In the genomic region with DNA sequence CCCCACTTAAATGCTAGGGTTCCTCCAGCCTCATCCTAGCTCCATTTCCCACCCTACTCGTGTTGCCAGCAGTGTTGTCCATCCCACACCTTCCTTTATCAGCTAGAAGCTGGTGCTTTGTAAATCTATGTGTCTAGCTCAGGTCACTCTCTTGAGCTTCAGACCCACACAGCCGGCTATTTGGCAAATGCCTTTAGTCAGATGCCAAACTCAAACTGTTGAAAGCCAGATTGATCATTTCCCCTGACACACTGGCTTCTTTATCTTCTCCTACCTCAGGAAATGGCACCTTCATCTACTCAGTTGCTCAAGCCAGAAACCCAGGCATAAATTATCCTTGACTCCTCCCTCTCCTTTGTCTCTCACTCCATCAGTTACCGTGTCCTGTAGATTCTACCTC, we compare ENCODE assay signal across 40 cellular contexts.
"Had no signal": no experiment of that assay in that cellular context is flagged by ENCODE, and none has a peak within 500 bp of the region (broad histone marks: within the 10 kb centered on the region; RNA-seq: fewer than 3 reads in every experiment).

No MANE protein-coding gene starts in this region.

- DNase-seq: activated B cell treated with CpG ODN at 0.5 μM for 24 hours; activated CD4-positive, alpha-beta memory T cell treated with anti-CD3 and anti-CD28 coated beads for 36 hours; activated CD4-positive, alpha-beta T cell treated with anti-CD3 and anti-CD28 coated beads for 4 hours; activated CD4-positive, alpha-beta T cell treated with anti-CD3 and anti-CD28 coated beads, Interleukin-2, amount 10 ng/mL, durations not matched to agents 24 days and 14 days; activated CD4-positive, alpha-beta T cell treated with anti-CD3 and anti-CD28 coated beads, Interleukin-2, amount 50 U/mL, for 1 hour; activated CD4-positive, alpha-beta T cell treated with anti-CD3 and anti-CD28 coated beads, Interleukin-2, amount 50 U/mL, for 4 hours; activated CD4-positive, CD25-positive, alpha-beta regulatory T cell treated with anti-CD3 and anti-CD28 coated beads, Interleukin-2, amount 50 U/mL, for 72 hours; activated CD8-positive, alpha-beta memory T cell treated with anti-CD3 and anti-CD28 coated beads, Interleukin-2, amount 50 U/mL, for 4 hours; activated CD8-positive, alpha-beta T cell treated with anti-CD3 and anti-CD28 coated beads for 36 hours; activated effector memory CD4-positive, alpha-beta T cell treated with anti-CD3 and anti-CD28 coated beads, Interleukin-2, amount 50 U/mL, for 16 hours; activated gamma-delta T cell treated with Interleukin-2 at 50 U/mL for 16 hours; activated naive CD4-positive, alpha-beta T cell; activated naive CD4-positive, alpha-beta T cell treated with anti-CD3 and anti-CD28 coated beads, Interleukin-2, amount 10 ng/mL, durations not matched to agents 7 days and 5 days; activated naive CD8-positive, alpha-beta T cell treated with anti-CD3 and anti-CD28 coated beads, Interleukin-2, amount 10 ng/mL, durations not matched to agents 7 days and 5 days; activated naive CD8-positive, alpha-beta T cell treated with anti-CD3 and anti-CD28 coated beads, Interleukin-2, amount 50 U/mL, for 24 hours; activated T-cell treated with anti-CD3 and anti-CD28 coated beads for 4 hours; activated T-cell treated with anti-CD3 and anti-CD28 coated beads, Interleukin-2, amount 50 U/mL, for 1 hour; activated T-cell treated with anti-CD3 and anti-CD28 coated beads, Interleukin-2, amount 50 U/mL, for 4 hours; activated T-cell treated with anti-CD3 and anti-CD28 coated beads, Interleukin-2, amount 50 U/mL, for 72 hours; amniotic stem cell; aorta; body of pancreas; brain microvascular endothelial cell; caudate nucleus; cerebellar nuclear complex; T-helper 1 cell; T-helper 2 cell; T-helper 9 cell had no signal

- ATAC-seq: activated CD8-positive, alpha-beta T cell treated with anti-CD3 and anti-CD28 coated beads for 36 hours; activated naive CD8-positive, alpha-beta T cell treated with anti-CD3 and anti-CD28 coated beads, Interleukin-2, amount 50 U/mL, for 24 hours; activated T-cell treated with anti-CD3 and anti-CD28 coated beads, Interleukin-2, amount 50 U/mL, for 4 hours; activated T-cell treated with anti-CD3 and anti-CD28 coated beads, Interleukin-2, amount 50 U/mL, for 72 hours; activated T-helper 17 cell treated with anti-CD3 and anti-CD28 coated beads, Interleukin-2, amount 50 U/mL, for 72 hours; body of pancreas had no signal

- H3K9me3 ChIP-seq: body of pancreas, breast epithelium had no signal

- H3K4me3 ChIP-seq: body of pancreas, breast epithelium, cardiac muscle cell had no signal

- H3K4me1 ChIP-seq: body of pancreas, breast epithelium had no signal

- H3K36me3 ChIP-seq: brain microvascular endothelial cell, breast epithelium, cardiac muscle cell had no signal

- H3K4me3 Mint-ChIP-seq: activated B cell treated with CpG ODN at 0.5 μM for 24 hours; activated CD4-positive, alpha-beta memory T cell treated with anti-CD3 and anti-CD28 coated beads for 36 hours; activated CD4-positive, alpha-beta T cell treated with anti-CD3 and anti-CD28 coated beads, Interleukin-2, amount 10 ng/mL, durations not matched to agents 24 days and 14 days; activated CD8-positive, alpha-beta T cell treated with anti-CD3 and anti-CD28 coated beads for 36 hours; activated naive CD4-positive, alpha-beta T cell treated with anti-CD3 and anti-CD28 coated beads, Interleukin-2, amount 10 ng/mL, durations not matched to agents 7 days and 5 days; activated naive CD4-positive, alpha-beta T cell treated with anti-CD3 and anti-CD28 coated beads, Interleukin-2, amount 50 U/mL, for 24 hours; activated naive CD8-positive, alpha-beta T cell; activated naive CD8-positive, alpha-beta T cell treated with anti-CD3 and anti-CD28 coated beads, Interleukin-2, amount 10 ng/mL, durations not matched to agents 7 days and 5 days; activated naive CD8-positive, alpha-beta T cell treated with anti-CD3 and anti-CD28 coated beads, Interleukin-2, amount 50 U/mL, for 24 hours; activated T-cell treated with anti-CD3 and anti-CD28 coated beads, Interleukin-2, amount 50 U/mL, for 4 hours; activated T-cell treated with anti-CD3 and anti-CD28 coated beads, Interleukin-2, amount 50 U/mL, for 72 hours; activated T-helper 1 cell treated with anti-CD3 and anti-CD28 coated beads, Interleukin-12 subunit alpha, Interleukin-12 subunit beta, Interleukin-2, Interleukin-4 antibody, amounts not matched to agents 30 ng/mL and 10 ng/mL and 1 ng/mL, durations not matched to agents 14 hours and 24 hours and 36 hours; activated T-helper 17 cell treated with anti-CD3 and anti-CD28 coated beads, Interleukin-2, amount 50 U/mL, for 72 hours; central memory CD8-positive, alpha-beta T cell; T-helper 1 cell treated with Interleukin-12 subunit alpha and Interleukin-12 subunit beta and Interleukin-4 antibody, amounts not matched to agents 30 μg/mL and 1 μg/mL, for 36 hours; T-helper 2 cell treated with Interferon-gamma antibody and Interleukin-4, amounts not matched to agents 5 μg/mL and 100 μg/mL, for 36 hours had no signal

- FAIRE-seq: astrocyte, TTC549 had no signal

- H3K4me1 Mint-ChIP-seq: activated B cell treated with CpG ODN at 0.5 μM for 24 hours; activated CD4-positive, alpha-beta T cell treated with anti-CD3 and anti-CD28 coated beads, Interleukin-2, amount 10 ng/mL, durations not matched to agents 24 days and 14 days; activated naive CD4-positive, alpha-beta T cell treated with anti-CD3 and anti-CD28 coated beads, Interleukin-2, amount 10 ng/mL, durations not matched to agents 7 days and 5 days; activated naive CD4-positive, alpha-beta T cell treated with anti-CD3 and anti-CD28 coated beads, Interleukin-2, amount 50 U/mL, for 24 hours; activated naive CD8-positive, alpha-beta T cell treated with anti-CD3 and anti-CD28 coated beads, Interleukin-2, amount 10 ng/mL, durations not matched to agents 7 days and 5 days; activated naive CD8-positive, alpha-beta T cell treated with anti-CD3 and anti-CD28 coated beads, Interleukin-2, amount 50 U/mL, for 24 hours; activated T-helper 17 cell treated with anti-CD3 and anti-CD28 coated beads, Interleukin-2, amount 50 U/mL, for 72 hours; central memory CD8-positive, alpha-beta T cell had no signal

- H3K27me3 ChIP-seq: body of pancreas, brain microvascular endothelial cell, breast epithelium, cardiac muscle cell had no signal

- H3K36me3 Mint-ChIP-seq: activated CD4-positive, alpha-beta memory T cell treated with anti-CD3 and anti-CD28 coated beads for 36 hours; activated naive CD4-positive, alpha-beta T cell treated with anti-CD3 and anti-CD28 coated beads, Interleukin-2, amount 10 ng/mL, durations not matched to agents 7 days and 5 days; activated naive CD4-positive, alpha-beta T cell treated with anti-CD3 and anti-CD28 coated beads, Interleukin-2, amount 50 U/mL, for 24 hours; activated naive CD8-positive, alpha-beta T cell; activated naive CD8-positive, alpha-beta T cell treated with anti-CD3 and anti-CD28 coated beads, Interleukin-2, amount 10 ng/mL, durations not matched to agents 7 days and 5 days had no signal

- H3K27ac ChIP-seq: brain microvascular endothelial cell, breast epithelium, cardiac muscle cell, VCaP had no signal

- H3K9me3 Mint-ChIP-seq: activated B cell treated with CpG ODN at 0.5 μM for 24 hours; activated CD4-positive, alpha-beta memory T cell treated with anti-CD3 and anti-CD28 coated beads for 36 hours; activated CD4-positive, alpha-beta T cell treated with anti-CD3 and anti-CD28 coated beads, Interleukin-2, amount 10 ng/mL, durations not matched to agents 24 days and 14 days; activated CD8-positive, alpha-beta T cell treated with anti-CD3 and anti-CD28 coated beads for 36 hours; activated naive CD4-positive, alpha-beta T cell treated with anti-CD3 and anti-CD28 coated beads, Interleukin-2, amount 10 ng/mL, durations not matched to agents 7 days and 5 days; activated naive CD4-positive, alpha-beta T cell treated with anti-CD3 and anti-CD28 coated beads, Interleukin-2, amount 50 U/mL, for 24 hours; activated naive CD8-positive, alpha-beta T cell treated with anti-CD3 and anti-CD28 coated beads, Interleukin-2, amount 10 ng/mL, durations not matched to agents 7 days and 5 days; activated naive CD8-positive, alpha-beta T cell treated with anti-CD3 and anti-CD28 coated beads, Interleukin-2, amount 50 U/mL, for 24 hours; activated T-cell treated with anti-CD3 and anti-CD28 coated beads, Interleukin-2, amount 50 U/mL, for 4 hours; activated T-cell treated with anti-CD3 and anti-CD28 coated beads, Interleukin-2, amount 50 U/mL, for 72 hours; activated T-helper 1 cell treated with anti-CD3 and anti-CD28 coated beads, Interleukin-12 subunit alpha, Interleukin-12 subunit beta, Interleukin-2, Interleukin-4 antibody, amounts not matched to agents 30 ng/mL and 10 ng/mL and 1 ng/mL, durations not matched to agents 14 hours and 24 hours and 36 hours; activated T-helper 17 cell treated with anti-CD3 and anti-CD28 coated beads, Interleukin-2, amount 50 U/mL, for 72 hours; central memory CD8-positive, alpha-beta T cell; T-helper 1 cell treated with Interleukin-12 subunit alpha and Interleukin-12 subunit beta and Interleukin-4 antibody, amounts not matched to agents 30 μg/mL and 1 μg/mL, for 36 hours; T-helper 2 cell treated with Interferon-gamma antibody and Interleukin-4, amounts not matched to agents 5 μg/mL and 100 μg/mL, for 36 hours had no signal

- H3K27ac Mint-ChIP-seq: activated B cell treated with CpG ODN at 0.5 μM for 24 hours; activated CD4-positive, alpha-beta memory T cell treated with anti-CD3 and anti-CD28 coated beads for 36 hours; activated CD4-positive, alpha-beta T cell treated with anti-CD3 and anti-CD28 coated beads, Interleukin-2, amount 10 ng/mL, durations not matched to agents 24 days and 14 days; activated CD8-positive, alpha-beta T cell treated with anti-CD3 and anti-CD28 coated beads for 36 hours; activated naive CD4-positive, alpha-beta T cell treated with anti-CD3 and anti-CD28 coated beads, Interleukin-2, amount 10 ng/mL, durations not matched to agents 7 days and 5 days; activated naive CD4-positive, alpha-beta T cell treated with anti-CD3 and anti-CD28 coated beads, Interleukin-2, amount 50 U/mL, for 24 hours; activated naive CD8-positive, alpha-beta T cell; activated naive CD8-positive, alpha-beta T cell treated with anti-CD3 and anti-CD28 coated beads, Interleukin-2, amount 10 ng/mL, durations not matched to agents 7 days and 5 days; activated naive CD8-positive, alpha-beta T cell treated with anti-CD3 and anti-CD28 coated beads, Interleukin-2, amount 50 U/mL, for 24 hours; activated T-cell treated with anti-CD3 and anti-CD28 coated beads, Interleukin-2, amount 50 U/mL, for 72 hours; activated T-helper 1 cell treated with anti-CD3 and anti-CD28 coated beads, Interleukin-12 subunit alpha, Interleukin-12 subunit beta, Interleukin-2, Interleukin-4 antibody, amounts not matched to agents 30 ng/mL and 10 ng/mL and 1 ng/mL, durations not matched to agents 14 hours and 24 hours and 36 hours; activated T-helper 17 cell treated with anti-CD3 and anti-CD28 coated beads, Interleukin-2, amount 50 U/mL, for 72 hours; T-helper 1 cell treated with Interleukin-12 subunit alpha and Interleukin-12 subunit beta and Interleukin-4 antibody, amounts not matched to agents 30 μg/mL and 1 μg/mL, for 36 hours; T-helper 2 cell treated with Interferon-gamma antibody and Interleukin-4, amounts not matched to agents 5 μg/mL and 100 μg/mL, for 36 hours had no signal
